Comparison of ENCODE assay signal across 26 cellular contexts in genomic region chr16:50956637-50957036, GRCh38.
"Had no signal": no experiment of that assay in that cellular context is flagged by ENCODE, and none has a peak within 500 bp of the region (broad histone marks: within the 10 kb centered on the region; RNA-seq: fewer than 3 reads in every experiment).

No MANE protein-coding gene starts in this region.

- H3K4me3 ChIP-seq: gastrocnemius medialis, lung, pancreas, prostate gland, right atrium auricular region, sigmoid colon, stomach, thyroid gland, vagina had no signal

- H3K4me3 Mint-ChIP-seq: dendritic cell treated with granulocyte-macrophage colony-stimulating factor and Interleukin-4, amounts not matched to agents 40 ng/mL and 50 ng/mL, for 4 days; endodermal cell; memory B cell; natural killer cell treated with Interleukin-12 subunit alpha and Interleukin-12 subunit beta and Interleukin-15 and Interleukin-18, amount 100 ng/mL, for 72 hours; neural crest cell; stimulated activated effector memory CD8-positive, alpha-beta T cell treated with anti-CD3 and anti-CD28 coated beads, Interleukin-12 subunit alpha, Interleukin-12 subunit beta, amount 100 ng/mL, for 72 hours had no signal

- H3K27ac Mint-ChIP-seq: dendritic cell treated with granulocyte-macrophage colony-stimulating factor and Interleukin-4, amounts not matched to agents 40 ng/mL and 50 ng/mL, for 4 days; endodermal cell; memory B cell; natural killer cell treated with Interleukin-12 subunit alpha and Interleukin-12 subunit beta and Interleukin-15 and Interleukin-18, amount 100 ng/mL, for 72 hours; stimulated activated effector memory CD8-positive, alpha-beta T cell treated with anti-CD3 and anti-CD28 coated beads, Interleukin-12 subunit alpha, Interleukin-12 subunit beta, amount 100 ng/mL, for 72 hours had no signal

- DNase-seq: effector CD8-positive, alpha-beta T cell; endodermal cell; foreskin fibroblast; gastrocnemius medialis; head of caudate nucleus; pancreas; sigmoid colon; stimulated activated CD4-positive, alpha-beta T cell treated with anti-CD3 and anti-CD28 coated beads, Interleukin-2, amount 100 ng/mL, for 24 hours; stimulated activated CD4-positive, alpha-beta T cell treated with anti-CD3 and anti-CD28 coated beads, Interleukin-4, amount 100 ng/mL, for 24 hours; stimulated activated naive CD4-positive, alpha-beta T cell treated with Interleukin-2 at 50 U/mL for 16 hours; stomach; thyroid gland; trophoblast cell had no signal

- H3K4me1 Mint-ChIP-seq: memory B cell; neural crest cell; stimulated activated effector memory CD8-positive, alpha-beta T cell treated with anti-CD3 and anti-CD28 coated beads, Interleukin-12 subunit alpha, Interleukin-12 subunit beta, amount 100 ng/mL, for 72 hours had no signal

- H3K4me1 ChIP-seq: gastrocnemius medialis, prostate gland, right atrium auricular region, sigmoid colon, stomach, thyroid gland, vagina had no signal

- H3K27me3 ChIP-seq: gastrocnemius medialis, pancreas, right atrium auricular region, sigmoid colon, thyroid gland, vagina had no signal

- H3K36me3 Mint-ChIP-seq: memory B cell; natural killer cell treated with Interleukin-12 subunit alpha and Interleukin-12 subunit beta and Interleukin-15 and Interleukin-18, amount 100 ng/mL, for 72 hours; stimulated activated effector memory CD8-positive, alpha-beta T cell treated with anti-CD3 and anti-CD28 coated beads, Interleukin-12 subunit alpha, Interleukin-12 subunit beta, amount 100 ng/mL, for 72 hours had no signal

- H3K36me3 ChIP-seq: gastrocnemius medialis, neutrophil, pancreas, prostate gland, right atrium auricular region, sigmoid colon, stomach, thyroid gland, vagina had no signal

- H3K9me3 Mint-ChIP-seq: dendritic cell treated with granulocyte-macrophage colony-stimulating factor and Interleukin-4, amounts not matched to agents 40 ng/mL and 50 ng/mL, for 4 days; endodermal cell; memory B cell; natural killer cell treated with Interleukin-12 subunit alpha and Interleukin-12 subunit beta and Interleukin-15 and Interleukin-18, amount 100 ng/mL, for 72 hours; neural crest cell; stimulated activated effector memory CD8-positive, alpha-beta T cell treated with anti-CD3 and anti-CD28 coated beads, Interleukin-12 subunit alpha, Interleukin-12 subunit beta, amount 100 ng/mL, for 72 hours had no signal

- H3K27ac ChIP-seq: epithelial cell of prostate, gastrocnemius medialis, neutrophil, pancreas, prostate gland, right atrium auricular region, sigmoid colon, stomach, thyroid gland, vagina had no signal

- ATAC-seq: esophagus mucosa; gastrocnemius medialis; left lobe of liver; natural killer cell treated with Interleukin-12 subunit alpha and Interleukin-12 subunit beta and Interleukin-15 and Interleukin-18, amount 100 ng/mL, for 72 hours; pancreas; stimulated activated effector memory CD8-positive, alpha-beta T cell treated with anti-CD3 and anti-CD28 coated beads, Interleukin-12 subunit alpha, Interleukin-12 subunit beta, amount 100 ng/mL, for 72 hours had no signal

- H3K9me3 ChIP-seq: gastrocnemius medialis, neutrophil, pancreas, prostate gland, right atrium auricular region, sigmoid colon, stomach, thyroid gland, vagina had no signal
